Comparison of ENCODE assay signal across 1 cellular context in genomic region chr4:76691767-76692689, GRCh38.
TF ChIP-seq lines count a peak whose summit lies in the region.

No MANE protein-coding gene starts in this region.

TF ChIP-seq in H1, 55 proteins besides CTCF, POLR2A, EP300 and RAD21 (continued from another document):
- no peak for TF ChIP-seq ATF2 (IDR thresholded peaks at IDR 0.05; ENCODE audit: low read length)
- no peak for TF ChIP-seq RNF2 (IDR thresholded peaks at IDR 0.05; ENCODE audit: borderline replicate concordance, low read depth, low read length, missing control alignments, poor library complexity, severe bottlenecking)
- no peak for TF ChIP-seq SUZ12 (IDR thresholded peaks at IDR 0.05; ENCODE audit: low read length)
- TF ChIP-seq SIN3A (conservative IDR thresholded peaks at IDR 0.05 in 1 of 2, IDR thresholded peaks at IDR 0.05 in 1 of 2; ENCODE audit: low read depth in 1 of 2, low read length in 2 of 2): no peak
- TF ChIP-seq CEBPB (IDR thresholded peaks at IDR 0.05; ENCODE audit: low read depth, low read length): no peak
- TF ChIP-seq SP2 (IDR thresholded peaks at IDR 0.05; ENCODE audit: low read length): no peak
- TF ChIP-seq BACH1 (IDR thresholded peaks at IDR 0.05; ENCODE audit: low read length): no peak
- no peak for TF ChIP-seq TAF7 (optimal IDR thresholded peaks at IDR 0.05; ENCODE audit: borderline replicate concordance, low read depth, low read length)
- TF ChIP-seq SRF (IDR thresholded peaks at IDR 0.05; ENCODE audit: low read depth, low read length): no peak
- no peak for TF ChIP-seq SAP30 (IDR thresholded peaks at IDR 0.05; ENCODE audit: insufficient read depth, insufficient replicate concordance, low read length)
